ENCODE assay signal across 16 cellular contexts in the genomic region with DNA sequence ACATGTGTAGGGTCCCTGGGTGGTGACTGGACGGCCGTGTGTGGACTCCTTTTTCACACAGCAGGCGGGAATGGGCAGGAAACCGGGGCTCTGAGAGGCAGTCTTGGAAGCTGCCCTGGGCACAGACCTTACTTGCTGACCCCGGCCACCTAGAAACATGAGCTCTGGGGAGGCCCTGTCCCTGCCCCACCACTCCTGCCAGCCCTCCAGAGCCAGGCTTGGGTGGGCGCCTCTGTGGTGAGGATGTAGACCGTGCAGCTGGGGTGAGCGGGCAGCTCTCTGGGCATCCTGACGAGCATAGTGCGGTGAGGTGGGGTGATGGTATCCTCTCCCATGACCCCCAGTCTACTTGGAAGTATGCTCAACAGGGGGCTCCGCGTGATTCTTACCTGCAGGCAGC.
A peak's percentile ranks its signal among the peaks of the same experiment; 100 is the strongest.
DNase-seq lines count a peak whose midpoint lies in the region.
"Had no signal": no experiment of that assay in that cellular context is flagged by ENCODE, and none has a peak within 500 bp of the region (broad histone marks: within the 10 kb centered on the region; RNA-seq: fewer than 3 reads in every experiment).

No MANE protein-coding gene starts in this region.

- peak overlapping the region in 2 of 7 donors; percentile 40 to 64 for H3K27ac Mint-ChIP-seq in CD4-positive, alpha-beta memory T cell

- H3K4ac ChIP-seq in trophoblast cell (ENCODE audit: low read depth, low read length) = peak overlapping the region; percentile 28

- H2AFZ ChIP-seq in trophoblast cell (ENCODE audit: insufficient read depth, low read length, poor library complexity) = no peak overlapping the region
- H2AFZ ChIP-seq: GM23338 had no signal

- H3K4me3 ChIP-seq in BLaER1 = peak overlapping the region; percentile 9; the same call in 1 of the 2 replicates
- H3K4me3 ChIP-seq in CD4-positive, alpha-beta memory T cell (ENCODE audit: low read length in 2 of 2) = no peak overlapping the region
- H3K4me3 ChIP-seq in effector memory CD4-positive, alpha-beta T cell (ENCODE audit: insufficient read depth, low read depth, low read length, poor library complexity, severe bottlenecking) = no peak overlapping the region
- no peak overlapping the region for H3K4me3 ChIP-seq in trophoblast cell (ENCODE audit: low read depth, low read length)
- H3K4me3 ChIP-seq: GM23338 had no signal

- intact Hi-C loops in CD4-positive, alpha-beta memory T cell (cut with micrococcal nuclease) = no loop called here

- no peaks in the 10 kb centered on the region for H3K9me3 Mint-ChIP-seq in CD4-positive, alpha-beta memory T cell
- H3K9me3 Mint-ChIP-seq: GM23338 had no signal

- no CpG with 5 or more reads among the region's 12 CpGs for WGBS in trophoblast cell (ENCODE audit: extremely low coverage, insufficient coverage, insufficient read length)

- peaks cover 18% of the 10 kb centered on the region for H3K79me2 ChIP-seq in trophoblast cell (ENCODE audit: control insufficient read depth, insufficient read depth, low read length, poor library complexity)

- no peak overlapping the region for H2BK5ac ChIP-seq in trophoblast cell (ENCODE audit: low read depth, low read length, poor library complexity)

- H3K27me3 ChIP-seq in BLaER1 (no peaks in the 10 kb centered on the region), trophoblast cell (ENCODE audit: insufficient read depth, low read length) (no peaks in the 10 kb centered on the region)
- H3K27me3 ChIP-seq in CD4-positive, alpha-beta memory T cell (ENCODE audit: insufficient read depth, low read length) = no peaks in the 10 kb centered on the region
- H3K27me3 ChIP-seq in effector memory CD4-positive, alpha-beta T cell (replicated peaks; ENCODE audit: control insufficient read depth, insufficient read depth, low read length, poor library complexity, severe bottlenecking) = no peaks in the 10 kb centered on the region

- no peak overlapping the region for H3K4me3 Mint-ChIP-seq in CD4-positive, alpha-beta memory T cell
- H3K4me3 Mint-ChIP-seq: GM23338 had no signal

- H4K12ac ChIP-seq in trophoblast cell (ENCODE audit: low read depth, low read length) = no peak overlapping the region

- POLR2A ChIA-PET in CD4-positive, alpha-beta memory T cell (lab: Charles Lee; ENCODE audit: partially characterized antibody) = interaction anchor here (0.6 to 11.1 kb wide), 2 partner anchors 23 to 338 kb away, joined by 7 to 332 read pairs; no protein-coding TSS in a partner anchor

- peak overlapping the region; percentile 24 for H4K8ac ChIP-seq in trophoblast cell (ENCODE audit: low read depth, low read length)

- H3K36me3 Mint-ChIP-seq in CD4-positive, alpha-beta memory T cell = peaks cover 3 to 6% of the 10 kb centered on the region in 2 donors

- no peaks in the 10 kb centered on the region for H3K27me3 Mint-ChIP-seq in CD4-positive, alpha-beta memory T cell

- H2AK5ac ChIP-seq in trophoblast cell (ENCODE audit: low read length) = peak overlapping the region; percentile 44

- peaks cover 29 to 71% (median 48%) of the 10 kb centered on the region in 4 donors for H3K4me1 Mint-ChIP-seq in CD4-positive, alpha-beta memory T cell

- H3K36me3 ChIP-seq in BLaER1 (peaks cover 6% of the 10 kb centered on the region; the same call in 1 of the 2 replicates), trophoblast cell (ENCODE audit: control insufficient read depth in 1 of 2, insufficient read depth in 2 of 2, low read length in 2 of 2) (peaks cover 6 to 8% of the 10 kb centered on the region in 2 experiments)
- no peaks in the 10 kb centered on the region for H3K36me3 ChIP-seq in CD4-positive, alpha-beta memory T cell (ENCODE audit: insufficient read depth, low read length)
- no peaks in the 10 kb centered on the region for H3K36me3 ChIP-seq in effector memory CD4-positive, alpha-beta T cell (ENCODE audit: control insufficient read depth, insufficient read depth, low read length)

- H4K91ac ChIP-seq in trophoblast cell (ENCODE audit: low read depth, low read length) = peak overlapping the region; percentile 16

- H2BK120ac ChIP-seq in trophoblast cell (ENCODE audit: insufficient read depth, low read length, poor library complexity) = no peak overlapping the region

- peak overlapping the region; percentile 19 for H3K18ac ChIP-seq in trophoblast cell (ENCODE audit: low read length)

- peak overlapping the region; percentile 95 for H3K27ac ChIP-seq in BLaER1
- peak overlapping the region; percentile 72 for H3K27ac ChIP-seq in CD4-positive, alpha-beta memory T cell (ENCODE audit: low read depth, low read length)
- peak overlapping the region; percentile 46 for H3K27ac ChIP-seq in effector memory CD4-positive, alpha-beta T cell (ENCODE audit: insufficient read depth, low read length, poor library complexity, severe bottlenecking)
- H3K27ac ChIP-seq in trophoblast cell (ENCODE audit: low read depth, low read length) = no peak overlapping the region
- H3K27ac ChIP-seq: RWPE1 had no signal

- H3K9ac ChIP-seq in BLaER1 (peak overlapping the region; percentile 80), trophoblast cell (ENCODE audit: low read length) (no peak overlapping the region)

- CTCF ChIA-PET in CD4-positive, alpha-beta memory T cell (lab: Charles Lee; ENCODE audit: partially characterized antibody) = interaction anchor here (5.4 kb wide), 1 partner anchor 19 kb away, joined by 51 read pairs; no protein-coding TSS in a partner anchor

- no peak overlapping the region for H3K23ac ChIP-seq in trophoblast cell (ENCODE audit: low read length)

- H3K4me1 ChIP-seq in BLaER1 = peaks cover 97% of the 10 kb centered on the region
- peaks cover 43% of the 10 kb centered on the region for H3K4me1 ChIP-seq in CD4-positive, alpha-beta memory T cell (ENCODE audit: insufficient read depth, low read length)
- H3K4me1 ChIP-seq in effector memory CD4-positive, alpha-beta T cell (ENCODE audit: control insufficient read depth, insufficient read depth, low read length, poor library complexity, severe bottlenecking) = peaks cover 35% of the 10 kb centered on the region
- peaks cover 62 to 74% of the 10 kb centered on the region in 2 experiments for H3K4me1 ChIP-seq in trophoblast cell (ENCODE audit: control insufficient read depth in 1 of 2, insufficient read depth in 2 of 2, low read length in 2 of 2)

- DNase-seq in CD4-positive, alpha-beta memory T cell = no peak
- DNase-seq in effector memory CD4-positive, alpha-beta T cell = no peak
- DNase-seq in trophoblast cell (no peak), NCI-H748 treated with DMSO at 0.1 percent for 48 hours (lab: John Stamatoyannopoulos, UW) (no peak), occipital lobe (lab: John Stamatoyannopoulos, UW) (no peak), RKO (ENCODE audit: low spot score) (no peak)
- DNase-seq: AML-193; DMS 273 treated with DMSO at 0.1 percent for 48 hours; NCI-H1436; NCI-H2227 treated with DMSO at 0.1 percent for 48 hours; NCI-H526 treated with DMSO at 0.1 percent for 48 hours; NK-92 treated with Interleukin-12 subunit alpha and Interleukin-12 subunit beta, amount 100 ng/mL, for 24 hours; OCI-M1 had no signal

- H3K14ac ChIP-seq in trophoblast cell (ENCODE audit: low read length) = peak overlapping the region; percentile 33

- peaks cover 15% of the 10 kb centered on the region for H3K79me1 ChIP-seq in trophoblast cell (ENCODE audit: low read length)

- H3K9me3 ChIP-seq in BLaER1 (no peaks in the 10 kb centered on the region), trophoblast cell (ENCODE audit: insufficient read depth, low read depth, low read length) (peaks cover 3% of the 10 kb centered on the region)
- H3K9me3 ChIP-seq in CD4-positive, alpha-beta memory T cell (ENCODE audit: control insufficient read depth in 1 of 2, low read length in 2 of 2) = no peaks in the 10 kb centered on the region
- H3K9me3 ChIP-seq in effector memory CD4-positive, alpha-beta T cell (ENCODE audit: control insufficient read depth, low read length) = no peaks in the 10 kb centered on the region

- no peaks in the 10 kb centered on the region for H4K20me1 ChIP-seq in BLaER1

- no peak overlapping the region for H2BK12ac ChIP-seq in trophoblast cell (ENCODE audit: low read length)

- peak overlapping the region; percentile 99 for H3K4me2 ChIP-seq in BLaER1
- H3K4me2 ChIP-seq in trophoblast cell (ENCODE audit: low read length) = no peak overlapping the region
- H3K4me2 ChIP-seq: GM23338 had no signal
